22 cellular contexts compared by ENCODE assay signal in the genomic region with DNA sequence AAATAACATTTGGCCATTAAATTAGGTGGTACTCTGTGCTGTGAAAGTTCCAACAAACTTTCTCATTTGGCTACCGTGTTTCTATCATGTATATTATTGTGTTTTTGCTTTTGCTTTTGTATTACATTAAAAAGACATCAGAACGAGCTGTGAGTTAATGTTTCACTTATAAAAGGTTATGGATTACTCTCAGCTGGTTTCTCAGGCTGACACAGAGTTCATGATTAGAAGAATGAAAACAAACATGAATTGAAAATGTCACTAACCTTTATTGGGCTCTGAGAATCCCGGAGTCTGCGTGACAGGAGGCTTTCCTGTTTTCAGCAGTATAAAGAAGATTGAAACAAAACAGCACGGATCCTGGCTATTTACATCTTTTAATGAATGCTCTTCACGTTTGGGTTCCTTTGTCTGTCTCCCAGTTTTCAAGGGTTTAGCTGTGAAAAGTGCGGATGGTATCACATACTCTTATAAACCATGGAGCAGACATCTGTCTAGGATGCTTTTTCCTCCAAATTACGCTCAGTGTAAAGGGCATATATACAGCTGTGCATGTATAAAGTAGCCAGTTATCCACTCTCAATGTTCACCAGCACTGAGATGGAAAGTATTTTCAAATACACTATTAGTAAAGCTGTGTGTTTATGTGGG.
A peak's percentile ranks its signal among the peaks of the same experiment; 100 is the strongest.
DNase-seq lines count a peak whose midpoint lies in the region; ATAC-seq lines count a peak whose summit lies in the region.
"Had no signal": no experiment of that assay in that cellular context is flagged by ENCODE, and none has a peak within 500 bp of the region (broad histone marks: within the 10 kb centered on the region; RNA-seq: fewer than 3 reads in every experiment).

No MANE protein-coding gene starts in this region.

- H3K27ac ChIP-seq in layer of hippocampus (ENCODE audit: low read depth, low read length): peak overlapping the region; percentile 66
- H3K27ac ChIP-seq: BLaER1 treated with 17β-estradiol and CSF1 and Interleukin-3, amounts not matched to agents 10 nM and 100 nM; KMS-11; skin epidermis; upper lobe of left lung had no signal

- ATAC-seq in HG02938 (IDR thresholded peaks at IDR 0.05; ENCODE audit: unreplicated experiment): no peak
- ATAC-seq: activated CD4-positive, alpha-beta T cell treated with anti-CD3 and anti-CD28 coated beads for 36 hours; activated CD8-positive, alpha-beta memory T cell treated with anti-CD3 and anti-CD28 coated beads, Interleukin-2, amount 10 ng/mL, durations not matched to agents 7 days and 5 days; naive thymus-derived CD8-positive, alpha-beta T cell; SK-N-SH treated with all-trans-retinoic acid at 6 μM for 48 hours had no signal

- H3K27me3 ChIP-seq in layer of hippocampus (ENCODE audit: control insufficient read depth, insufficient read depth, low read length): no peaks in the 10 kb centered on the region
- H3K27me3 ChIP-seq: BLaER1 treated with 17β-estradiol and CSF1 and Interleukin-3, amounts not matched to agents 10 nM and 100 nM; upper lobe of left lung had no signal

- DNase-seq in NCI-H345 (lab: John Stamatoyannopoulos, UW) (peak; percentile 25), NCI-H345 treated with DMSO at 0.1 percent for 48 hours (lab: John Stamatoyannopoulos, UW; ENCODE audit: unreplicated experiment) (no peak), NCI-H748 treated with DMSO at 0.1 percent for 48 hours (lab: John Stamatoyannopoulos, UW) (peak; percentile 76), UCSD-AML1 (lab: John Stamatoyannopoulos, UW; ENCODE audit: unreplicated experiment) (no peak), cortex of kidney (lab: John Stamatoyannopoulos, UW) (no peak)
- DNase-seq in activated CD4-positive, alpha-beta T cell treated with anti-CD3 and anti-CD28 coated beads for 1 hour: no peak
- DNase-seq: activated CD4-positive, alpha-beta T cell treated with anti-CD3 and anti-CD28 coated beads for 36 hours; activated CD8-positive, alpha-beta memory T cell treated with anti-CD3 and anti-CD28 coated beads, Interleukin-2, amount 10 ng/mL, durations not matched to agents 7 days and 5 days; dermis blood vessel endothelial cell; erythroblast; foreskin melanocyte; mesendoderm; naive thymus-derived CD8-positive, alpha-beta T cell; NK-92 treated with Interleukin-12 subunit alpha and Interleukin-12 subunit beta, amount 100 ng/mL, for 24 hours; stimulated activated CD4-positive, alpha-beta T cell treated with anti-CD3 and anti-CD28 coated beads, Interleukin-2, amount 100 ng/mL, for 48 hours; upper lobe of left lung had no signal

Comparison
In these comparisons a context has a peak if more than half of its experiments do, and no peak if none do; other contexts are left out.
1. DNase-seq: peak in NCI-H345 (single experiment) and NCI-H748 treated with DMSO at 0.1 percent for 48 hours (single experiment); none in NCI-H345 treated with DMSO at 0.1 percent for 48 hours (single experiment), UCSD-AML1 (single experiment), cortex of kidney (single experiment) and activated CD4-positive, alpha-beta T cell treated with anti-CD3 and anti-CD28 coated beads for 1 hour (single experiment).